11 cellular contexts compared by ENCODE assay signal in the genomic region with DNA sequence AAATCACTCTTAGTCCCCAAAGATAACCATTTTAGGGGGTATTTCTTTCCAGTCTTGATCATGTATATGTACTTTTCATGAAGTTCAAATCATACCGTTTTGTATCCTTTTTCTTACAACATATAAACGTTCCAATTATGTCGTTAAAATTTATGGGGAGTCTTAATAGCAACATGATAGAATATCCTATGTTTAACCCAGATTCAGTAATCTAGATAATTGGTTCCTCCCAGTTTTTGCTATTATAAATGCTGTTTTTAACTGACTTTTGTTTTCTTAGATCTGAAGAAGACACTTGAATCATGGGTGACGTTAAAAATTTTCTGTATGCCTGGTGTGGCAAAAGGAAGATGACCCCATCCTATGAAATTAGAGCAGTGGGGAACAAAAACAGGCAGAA. TPM values are rescaled to one million over a fixed set of nuclear protein-coding genes. Genes with fewer than 3 reads are reported as not detected.
DNase-seq lines count a peak whose midpoint lies in the region; ATAC-seq and TF ChIP-seq lines count a peak whose summit lies in the region.
"Had no signal": no experiment of that assay in that cellular context is flagged by ENCODE, and none has a peak within 500 bp of the region (broad histone marks: within the 10 kb centered on the region; RNA-seq: fewer than 3 reads in every experiment).

No MANE protein-coding gene starts in this region.

- H3K79me2 ChIP-seq in neural progenitor cell (ENCODE audit: low read depth), result peaks cover 81% of the 10 kb centered on the region

- DNase-seq in NOMO-1 treated with DMSO at 0.1 percent for 48 hours (lab: John Stamatoyannopoulos, UW; ENCODE audit: unreplicated experiment) (peak; percentile 1), NOMO-1 treated with dmso at 0.1 percent for 144 hours (lab: John Stamatoyannopoulos, UW; ENCODE audit: unreplicated experiment) (no peak), MG63 (no peak), neural progenitor cell (ENCODE audit: low spot score) (no peak), DMS79 (lab: John Stamatoyannopoulos, UW) (no peak)
- DNase-seq in central memory CD8-positive, alpha-beta T cell (ENCODE audit: low spot score in 2 of 2), result no peak
- DNase-seq: 8988T, testis had no signal

- H3K9ac ChIP-seq in neural progenitor cell, result no peak overlapping the region

- H4K20me1 ChIP-seq in neural progenitor cell (ENCODE audit: low read depth), result peaks cover 78% of the 10 kb centered on the region

- H3K27ac ChIP-seq in neural progenitor cell, result no peak overlapping the region
- H3K27ac ChIP-seq: testis had no signal

- no peak for TF ChIP-seq CTCF in neural progenitor cell (IDR thresholded peaks at IDR 0.05)

- peak overlapping the region; percentile 94 for H3K4me2 ChIP-seq in neural progenitor cell

- H3K9me3 ChIP-seq in MG63 (no peaks in the 10 kb centered on the region), neural progenitor cell (ENCODE audit: low read depth) (no peaks in the 10 kb centered on the region)
- H3K9me3 ChIP-seq: testis had no signal

- no peaks in the 10 kb centered on the region for H3K9me3 Mint-ChIP-seq in central memory CD8-positive, alpha-beta T cell
- no peaks in the 10 kb centered on the region for H3K9me3 Mint-ChIP-seq in neural progenitor cell
- H3K9me3 Mint-ChIP-seq: dendritic cell treated with granulocyte-macrophage colony-stimulating factor and Interleukin-4, amounts not matched to agents 40 ng/mL and 50 ng/mL, for 4 days had no signal

- H3K4me1 Mint-ChIP-seq in central memory CD8-positive, alpha-beta T cell, result peaks cover 69% of the 10 kb centered on the region
- peaks cover 34% of the 10 kb centered on the region for H3K4me1 Mint-ChIP-seq in neural progenitor cell

- ATAC-seq in central memory CD8-positive, alpha-beta T cell (replicated peaks; ENCODE audit: extremely low read depth, poor library complexity, severe bottlenecking), result no peak
- ATAC-seq in HG03159 (IDR thresholded peaks at IDR 0.05; ENCODE audit: unreplicated experiment), result no peak
- ATAC-seq in HG02938 (IDR thresholded peaks at IDR 0.05; ENCODE audit: unreplicated experiment), result no peak

- H3K27ac Mint-ChIP-seq in central memory CD8-positive, alpha-beta T cell (ENCODE audit: low read depth), result no peak overlapping the region
- no peak overlapping the region for H3K27ac Mint-ChIP-seq in neural progenitor cell
- H3K27ac Mint-ChIP-seq: dendritic cell treated with granulocyte-macrophage colony-stimulating factor and Interleukin-4, amounts not matched to agents 40 ng/mL and 50 ng/mL, for 4 days had no signal

- peaks cover 14% of the 10 kb centered on the region for H3F3A ChIP-seq in neural progenitor cell (ENCODE audit: low read depth)

- peaks cover 64% of the 10 kb centered on the region for H3K36me3 Mint-ChIP-seq in central memory CD8-positive, alpha-beta T cell (ENCODE audit: insufficient read depth)
- peaks cover 48% of the 10 kb centered on the region for H3K36me3 Mint-ChIP-seq in neural progenitor cell

- H3K4me1 ChIP-seq in neural progenitor cell, result peaks cover 24% of the 10 kb centered on the region

- H3K27me3 ChIP-seq in MG63, result no peaks in the 10 kb centered on the region
- no peaks in the 10 kb centered on the region for H3K27me3 ChIP-seq in neural progenitor cell
- H3K27me3 ChIP-seq: testis had no signal

- H3K4me3 Mint-ChIP-seq in central memory CD8-positive, alpha-beta T cell, result peak overlapping the region; percentile 56
- no peak overlapping the region for H3K4me3 Mint-ChIP-seq in neural progenitor cell
- H3K4me3 Mint-ChIP-seq: dendritic cell treated with granulocyte-macrophage colony-stimulating factor and Interleukin-4, amounts not matched to agents 40 ng/mL and 50 ng/mL, for 4 days had no signal

- H2AFZ ChIP-seq in neural progenitor cell (replicated peaks), result no peak overlapping the region

- H3K4me3 ChIP-seq in MG63, result peak overlapping the region; percentile 99
- H3K4me3 ChIP-seq in neural progenitor cell, result peak overlapping the region; percentile 75
- H3K4me3 ChIP-seq: testis had no signal

- no peaks in the 10 kb centered on the region for H3K27me3 Mint-ChIP-seq in central memory CD8-positive, alpha-beta T cell
- H3K27me3 Mint-ChIP-seq in neural progenitor cell (ENCODE audit: insufficient read depth, low read depth), result peaks cover 8% of the 10 kb centered on the region
- H3K27me3 Mint-ChIP-seq: dendritic cell treated with granulocyte-macrophage colony-stimulating factor and Interleukin-4, amounts not matched to agents 40 ng/mL and 50 ng/mL, for 4 days had no signal

- H3K36me3 ChIP-seq in MG63, result peaks cover 76% of the 10 kb centered on the region
- peaks cover 22% of the 10 kb centered on the region for H3K36me3 ChIP-seq in neural progenitor cell

RNA-seq across cellular contexts. Expression of a gene that starts 3.1 kb away (rescaled TPM):
- 241 and 253 TPM in 2 replicates for total RNA-seq in MG63 (2014; rRNA removed; shearing (Covaris generic); ENCODE audit: low replicate concordance)
- total RNA-seq in neural progenitor cell (ENCODE audit: low replicate concordance), result 257 and 400 TPM in 2 replicates

RNA-seq across cellular contexts. Expression of a gene that starts 52.7 kb away (rescaled TPM):
- 2.3 and 6.8 TPM in 2 replicates for total RNA-seq in MG63 (2014; rRNA removed; shearing (Covaris generic); ENCODE audit: low replicate concordance)
- total RNA-seq in neural progenitor cell (ENCODE audit: low replicate concordance), result 1.3 and 3.4 TPM in 2 replicates
